ENCODE assay signal across 18 cellular contexts in genomic region chr4:173520921-173521473, GRCh38. TPM values are rescaled to one million over a fixed set of nuclear protein-coding genes. Genes with fewer than 3 reads are reported as not detected.
DNase-seq lines count a peak whose midpoint lies in the region; ATAC-seq and TF ChIP-seq lines count a peak whose summit lies in the region.
"Had no signal": no experiment of that assay in that cellular context is flagged by ENCODE, and none has a peak within 500 bp of the region (broad histone marks: within the 10 kb centered on the region; RNA-seq: fewer than 3 reads in every experiment).

No MANE protein-coding gene starts in this region.

- peaks cover 37% of the 10 kb centered on the region for H3K4me1 Mint-ChIP-seq in glutamatergic neuron (ENCODE audit: low read depth, unreplicated experiment)
- H3K4me1 Mint-ChIP-seq in MCF 10A (ENCODE audit: insufficient read depth, unreplicated experiment) = no peaks in the 10 kb centered on the region

- H3K27me3 Mint-ChIP-seq in glutamatergic neuron (ENCODE audit: unreplicated experiment) = peaks cover 38% of the 10 kb centered on the region
- peaks cover 7% of the 10 kb centered on the region for H3K27me3 Mint-ChIP-seq in MCF 10A (ENCODE audit: insufficient read depth, unreplicated experiment)

- no peaks in the 10 kb centered on the region for H3K9me2 ChIP-seq in SK-N-SH

- TF ChIP-seq RAD21 in SK-N-SH (IDR thresholded peaks at IDR 0.05; ENCODE audit: low read length) = peak; percentile 25; the same call in 1 of the 2 replicates

- BruUV-seq in MCF 10A (replicated peaks; lab: Mats Ljungman, UMichigan) = no TSS peak

- no peaks in the 10 kb centered on the region for H3K9me3 ChIP-seq in SK-N-SH
- H3K9me3 ChIP-seq: body of pancreas, neutrophil had no signal

- DNase-seq in ELF-1 (ENCODE audit: low read depth, low spot score) (peak; percentile 8), SK-N-SH (peak; percentile 65), glutamatergic neuron (no peak), retina (peak; percentile 12), caudate nucleus (lab: John Stamatoyannopoulos, UW) (no peak), MCF 10A (ENCODE audit: unreplicated experiment) (no peak), NCI-H1105 (lab: John Stamatoyannopoulos, UW) (no peak)
- DNase-seq: activated gamma-delta T cell; body of pancreas; DMS 273 treated with DMSO at 0.1 percent for 48 hours; effector CD4-positive, alpha-beta T cell; IMR-90; NCI-H748 treated with DMSO at 0.1 percent for 48 hours had no signal

- POLR2A ChIA-PET in SK-N-SH (lab: Yijun Ruan, JAX) (interaction anchor here (0.6 to 11.7 kb wide), 24 partner anchors 11 to 629 kb away, joined by 3 to 160 read pairs (median 6); partner anchors contain the start of gene HAND2), MCF 10A (lab: Yijun Ruan, JAX) (no interaction called here)

- H3K4me1 ChIP-seq in SK-N-SH (ENCODE audit: control insufficient read depth in 1 of 2, insufficient read depth in 2 of 2, low read depth in 1 of 2, low read length in 1 of 2) = peaks cover 23 to 30% of the 10 kb centered on the region in 2 experiments

- peak overlapping the region; percentile 96 for H3K4me2 ChIP-seq in SK-N-SH

- H4K20me1 ChIP-seq in SK-N-SH (ENCODE audit: insufficient read depth) = no peaks in the 10 kb centered on the region

- no peaks in the 10 kb centered on the region for H3K27me3 ChIP-seq in SK-N-SH (ENCODE audit: insufficient read depth)

- intact Hi-C loops in MCF 10A (cut with micrococcal nuclease) = loop anchor here (1.0 kb wide), 1 partner anchor 33 kb away; no protein-coding TSS in a partner anchor

- H3K27ac ChIP-seq in SK-N-SH (ENCODE audit: low read depth in 2 of 2, low read length in 1 of 2) = peak overlapping the region; percentile 99
- H3K27ac ChIP-seq in caudate nucleus (ENCODE audit: low read depth, low read length) = no peak overlapping the region
- H3K27ac ChIP-seq: neutrophil had no signal

- peaks cover 42% of the 10 kb centered on the region for H3K79me2 ChIP-seq in SK-N-SH (ENCODE audit: insufficient read depth)

- TF ChIP-seq EP300 in SK-N-SH (IDR thresholded peaks at IDR 0.05; ENCODE audit: borderline replicate concordance in 1 of 2, low read depth in 1 of 2, low read length in 1 of 2) = 0 out of 4 replicates have a peak, but pooled peaks of 1 of the 2 experiments have one; percentile 11

- H3K36me3 Mint-ChIP-seq in glutamatergic neuron (ENCODE audit: unreplicated experiment) (peaks cover 7% of the 10 kb centered on the region), MCF 10A (ENCODE audit: insufficient read depth, unreplicated experiment) (peaks cover 6% of the 10 kb centered on the region)

- peak overlapping the region; percentile 95; the same call in 1 of the 2 replicates for H3K9ac ChIP-seq in SK-N-SH

- no peak for ATAC-seq in HG03045 (IDR thresholded peaks at IDR 0.05; ENCODE audit: unreplicated experiment)
- ATAC-seq: stimulated activated memory B cell treated with anti-CD40 and anti-IgM and Interleukin-4, amounts not matched to agents 10 μg/mL and 1 μg/mL and 100 μg/mL, for 72 hours had no signal

- peaks cover 12 to 18% of the 10 kb centered on the region in 2 experiments for H3K36me3 ChIP-seq in SK-N-SH (replicated peaks in 1 of 2; ENCODE audit: control insufficient read depth in 1 of 2, insufficient read depth in 2 of 2, low read length in 1 of 2)
- H3K36me3 ChIP-seq: neutrophil had no signal

- CTCF ChIA-PET in SK-N-SH (lab: Yijun Ruan, JAX) = interaction anchor here (1.3 to 1.7 kb wide), 3 partner anchors 411 to 600 kb away, joined by 3 to 6 read pairs (median 3); no protein-coding TSS in a partner anchor
- CTCF ChIA-PET in MCF 10A (lab: Yijun Ruan, JAX) = no interaction called here

- H3K4me3 Mint-ChIP-seq in glutamatergic neuron (ENCODE audit: unreplicated experiment) (peak overlapping the region; percentile 90), MCF 10A (ENCODE audit: unreplicated experiment) (no peak overlapping the region)
- H3K4me3 Mint-ChIP-seq: stimulated activated memory B cell treated with anti-CD40 and anti-IgM and Interleukin-4, amounts not matched to agents 10 μg/mL and 1 μg/mL and 100 μg/mL, for 72 hours had no signal

- no peak overlapping the region for H2AFZ ChIP-seq in SK-N-SH (ENCODE audit: low read depth)

- H3F3A ChIP-seq in SK-N-SH (replicated peaks; ENCODE audit: insufficient read depth) = peaks cover 45% of the 10 kb centered on the region

- peaks cover 29% of the 10 kb centered on the region for H3K9me3 Mint-ChIP-seq in glutamatergic neuron (ENCODE audit: unreplicated experiment)
- H3K9me3 Mint-ChIP-seq in MCF 10A (ENCODE audit: unreplicated experiment) = peaks cover 7% of the 10 kb centered on the region

- H3K4me3 ChIP-seq in SK-N-SH (ENCODE audit: low read depth in 2 of 2, low read length in 1 of 2) = peak overlapping the region; percentile 61 to 92; a peak in 3 of 4 replicates
- H3K4me3 ChIP-seq: body of pancreas had no signal

- peak overlapping the region; percentile 1 for H3K27ac Mint-ChIP-seq in glutamatergic neuron (ENCODE audit: unreplicated experiment)
- no peak overlapping the region for H3K27ac Mint-ChIP-seq in MCF 10A (ENCODE audit: low read depth, unreplicated experiment)
- H3K27ac Mint-ChIP-seq: stimulated activated memory B cell treated with anti-CD40 and anti-IgM and Interleukin-4, amounts not matched to agents 10 μg/mL and 1 μg/mL and 100 μg/mL, for 72 hours had no signal

- peak; percentile 29; the same call in 1 of the 2 replicates for TF ChIP-seq CTCF in SK-N-SH (IDR thresholded peaks at IDR 0.05)
- TF ChIP-seq CTCF in glutamatergic neuron (IDR thresholded peaks at IDR 0.05; ENCODE audit: partially characterized antibody, unreplicated experiment) = no peak
- TF ChIP-seq CTCF in MCF 10A (IDR thresholded peaks at IDR 0.05; ENCODE audit: unreplicated experiment) = no peak

- 45% methylated on average over 10 of the region's 10 CpGs for WGBS in SK-N-SH (ENCODE audit: low lambda C conversion rate)

TF ChIP-seq in SK-N-SH, 30 proteins besides CTCF, POLR2A, EP300 and RAD21:
- peak; percentile 18; the same call in 1 of the 2 replicates for TF ChIP-seq TCF12 (IDR thresholded peaks at IDR 0.05)
- peak; percentile 13; the same call in 1 of the 2 replicates for TF ChIP-seq FOSL2 (IDR thresholded peaks at IDR 0.05; ENCODE audit: borderline replicate concordance, low read depth)
- TF ChIP-seq GABPA (IDR thresholded peaks at IDR 0.05; ENCODE audit: low read depth) = no peak
- no peak for TF ChIP-seq ELF1 (IDR thresholded peaks at IDR 0.05)
- TF ChIP-seq CHD2 (IDR thresholded peaks at IDR 0.05; ENCODE audit: low read length, partially characterized antibody) = peak; percentile 79
- peak; percentile 12; the same call in 1 of the 2 replicates for TF ChIP-seq JUND (IDR thresholded peaks at IDR 0.05)
- 0 out of 2 replicates have a peak, but pooled peaks have one; percentile 2 for TF ChIP-seq POLR2AphosphoS5 (IDR thresholded peaks at IDR 0.05; ENCODE audit: low read depth, low read length)
- TF ChIP-seq MXI1 (IDR thresholded peaks at IDR 0.05; ENCODE audit: low read depth, low read length) = 0 out of 2 replicates have a peak, but pooled peaks have one; percentile 24

RNA-seq across cellular contexts. Expression of gene HAND2, which starts 9.0 kb away (rescaled TPM):
- 94.2 and 106 TPM in 2 replicates for polyA plus RNA-seq in SK-N-SH (2012; rRNA removed)
- polyA plus RNA-seq in SK-N-SH (2012; cell fraction: cytosol; rRNA removed) = 129 and 139 TPM in 2 replicates
- polyA plus RNA-seq in SK-N-SH (2012; cell fraction: nucleus; rRNA removed) = 96.3 and 128 TPM in 2 replicates
- total RNA-seq in glutamatergic neuron (ENCODE audit: unreplicated experiment) = not detected
- total RNA-seq in MCF 10A (2022) = not detected in 2 replicates
- total RNA-seq: activated CD8-positive, alpha-beta memory T cell treated with anti-CD3 and anti-CD28 coated beads for 36 hours; lung microvascular endothelial cell had no signal

Comparison
In these comparisons a context has a peak if more than half of its experiments do, and no peak if none do; other contexts are left out.
1. DNase-seq: peak in ELF-1 (single experiment), SK-N-SH (single experiment) and retina (single experiment); none in glutamatergic neuron (single experiment), caudate nucleus (0 of 61), MCF 10A (single experiment) and NCI-H1105 (single experiment).